1 cellular context compared by ENCODE assay signal in genomic region chr1:25033030-25033827, GRCh38.
TF ChIP-seq lines count a peak whose summit lies in the region.

No MANE protein-coding gene starts in this region.

TF ChIP-seq in GM12878, 131 proteins besides CTCF, POLR2A, EP300 and RAD21 (continued from another document):
- TF ChIP-seq CUX1 (IDR thresholded peaks at IDR 0.05; ENCODE audit: insufficient replicate concordance, low read depth, low read length) (no peak), TAF1 (IDR thresholded peaks at IDR 0.05; ENCODE audit: borderline replicate concordance, low read depth, low read length) (0 out of 2 replicates have a peak, but pooled peaks have one; percentile 24), POLR2AphosphoS5 (IDR thresholded peaks at IDR 0.05; ENCODE audit: low read length) (peak; percentile 43; the same call in 1 of the 2 replicates), ZBTB4 (CRISPR knock-in tag; IDR thresholded peaks at IDR 0.05) (peak; percentile 29; the same call in 1 of the 2 replicates), POU2F2 (IDR thresholded peaks at IDR 0.05; ENCODE audit: borderline replicate concordance, low read depth, low read length) (peak; percentile 20; the same call in 1 of the 3 replicates), KLF5 (IDR thresholded peaks at IDR 0.05; ENCODE audit: partially characterized antibody) (no peak), MYC (IDR thresholded peaks at IDR 0.05; ENCODE audit: insufficient read depth, insufficient read length, insufficient replicate concordance, low read length, severe bottlenecking) (peak; percentile 18)
